9 cellular contexts compared by ENCODE assay signal in genomic region chr2:191038241-191038725, GRCh38. TPM values are rescaled to one million over a fixed set of nuclear protein-coding genes. Genes with fewer than 3 reads are reported as not detected.
DNase-seq lines count a peak whose midpoint lies in the region; ATAC-seq and TF ChIP-seq lines count a peak whose summit lies in the region.
"Had no signal": no experiment of that assay in that cellular context is flagged by ENCODE, and none has a peak within 500 bp of the region (broad histone marks: within the 10 kb centered on the region; RNA-seq: fewer than 3 reads in every experiment).

No MANE protein-coding gene starts in this region.

- H3K4me3 Mint-ChIP-seq in activated CD8-positive, alpha-beta memory T cell treated with anti-CD3 and anti-CD28 coated beads, Interleukin-2, amount 10 ng/mL, durations not matched to agents 7 days and 5 days, result peak overlapping the region; percentile 36
- no peak overlapping the region for H3K4me3 Mint-ChIP-seq in osteocyte (ENCODE audit: unreplicated experiment)

- H3K27me3 Mint-ChIP-seq in activated CD8-positive, alpha-beta memory T cell treated with anti-CD3 and anti-CD28 coated beads, Interleukin-2, amount 10 ng/mL, durations not matched to agents 7 days and 5 days, result no peaks in the 10 kb centered on the region
- no peaks in the 10 kb centered on the region for H3K27me3 Mint-ChIP-seq in osteocyte (ENCODE audit: unreplicated experiment)

- peaks cover 69% of the 10 kb centered on the region for H3K36me3 Mint-ChIP-seq in activated CD8-positive, alpha-beta memory T cell treated with anti-CD3 and anti-CD28 coated beads, Interleukin-2, amount 10 ng/mL, durations not matched to agents 7 days and 5 days
- no peaks in the 10 kb centered on the region for H3K36me3 Mint-ChIP-seq in osteocyte (ENCODE audit: unreplicated experiment)

- DNase-seq in activated CD8-positive, alpha-beta memory T cell treated with anti-CD3 and anti-CD28 coated beads, Interleukin-2, amount 10 ng/mL, durations not matched to agents 7 days and 5 days, result peak; percentile 82
- no peak for DNase-seq in activated CD8-positive, alpha-beta memory T cell treated with anti-CD3 and anti-CD28 coated beads, Interleukin-2, amount 50 U/mL, for 48 hours
- DNase-seq in MV-4-11 (lab: John Stamatoyannopoulos, UW) (peak; percentile 15), brain microvascular endothelial cell (peak; percentile 39), osteocyte (ENCODE audit: extremely low spot score, unreplicated experiment) (no peak), DMS79 (lab: John Stamatoyannopoulos, UW) (no peak)

- peak; percentile 91 for ATAC-seq in activated CD8-positive, alpha-beta memory T cell treated with anti-CD3 and anti-CD28 coated beads, Interleukin-2, amount 10 ng/mL, durations not matched to agents 7 days and 5 days
- ATAC-seq in HG02840 (IDR thresholded peaks at IDR 0.05; ENCODE audit: low FRiP score, unreplicated experiment), result no peak
- ATAC-seq in HG02970 (IDR thresholded peaks at IDR 0.05; ENCODE audit: low FRiP score, unreplicated experiment), result no peak

- no peak overlapping the region for H3K4me3 ChIP-seq in brain microvascular endothelial cell (ENCODE audit: low read depth, low read length)

- H3K4me1 Mint-ChIP-seq in activated CD8-positive, alpha-beta memory T cell treated with anti-CD3 and anti-CD28 coated beads, Interleukin-2, amount 10 ng/mL, durations not matched to agents 7 days and 5 days, result peaks cover 38% of the 10 kb centered on the region
- H3K4me1 Mint-ChIP-seq in osteocyte (ENCODE audit: unreplicated experiment), result peaks cover 41% of the 10 kb centered on the region

- in situ Hi-C loops in brain microvascular endothelial cell (cut with HindIII; ENCODE audit: low pct_ligation_motif_present, low sequenced_read_pairs), result no loop called here

- H3K9me3 Mint-ChIP-seq in activated CD8-positive, alpha-beta memory T cell treated with anti-CD3 and anti-CD28 coated beads, Interleukin-2, amount 10 ng/mL, durations not matched to agents 7 days and 5 days (ENCODE audit: low read depth), result peaks cover 3% of the 10 kb centered on the region
- no peaks in the 10 kb centered on the region for H3K9me3 Mint-ChIP-seq in osteocyte (ENCODE audit: unreplicated experiment)

- H3K36me3 ChIP-seq in brain microvascular endothelial cell (replicated peaks), result no peaks in the 10 kb centered on the region

- peak overlapping the region; percentile 64 for H3K27ac ChIP-seq in brain microvascular endothelial cell
- H3K27ac ChIP-seq: parathyroid adenoma had no signal

- CTCF ChIA-PET in activated CD8-positive, alpha-beta memory T cell treated with anti-CD3 and anti-CD28 coated beads, Interleukin-2, amount 10 ng/mL, durations not matched to agents 7 days and 5 days (lab: Charles Lee), result interaction anchor here (1.0 to 5.2 kb wide), 9 partner anchors 9 to 127 kb away, joined by 3 to 44 read pairs (median 4); no protein-coding TSS in a partner anchor

- H3K27me3 ChIP-seq in brain microvascular endothelial cell (replicated peaks), result no peaks in the 10 kb centered on the region

- peak overlapping the region; percentile 87 for H3K27ac Mint-ChIP-seq in activated CD8-positive, alpha-beta memory T cell treated with anti-CD3 and anti-CD28 coated beads, Interleukin-2, amount 10 ng/mL, durations not matched to agents 7 days and 5 days
- peak overlapping the region; percentile 69 for H3K27ac Mint-ChIP-seq in osteocyte (ENCODE audit: unreplicated experiment)

- TF ChIP-seq CTCF in brain microvascular endothelial cell (IDR thresholded peaks at IDR 0.05; ENCODE audit: low read depth, low read length, missing control alignments) (no peak), osteocyte (IDR thresholded peaks at IDR 0.05) (no peak)

RNA-seq across cellular contexts. Expression of gene STAT1, which starts 24.3 kb away (rescaled TPM):
- total RNA-seq in activated CD8-positive, alpha-beta memory T cell treated with anti-CD3 and anti-CD28 coated beads, Interleukin-2, amount 10 ng/mL, durations not matched to agents 7 days and 5 days, result 100 to 1,000 TPM; 385 to 515 TPM
- total RNA-seq in osteocyte, result 74.0 and 76.5 TPM in 2 replicates

Comparison
In these comparisons a context has a peak if more than half of its experiments do, and no peak if none do; other contexts are left out.
1. DNase-seq: peak in activated CD8-positive, alpha-beta memory T cell treated with anti-CD3 and anti-CD28 coated beads, Interleukin-2, amount 10 ng/mL, durations not matched to agents 7 days and 5 days (single experiment), MV-4-11 (single experiment) and brain microvascular endothelial cell (single experiment); none in activated CD8-positive, alpha-beta memory T cell treated with anti-CD3 and anti-CD28 coated beads, Interleukin-2, amount 50 U/mL, for 48 hours (single experiment), osteocyte (single experiment) and DMS79 (single experiment).